1 cellular context compared by ENCODE assay signal in the genomic region with DNA sequence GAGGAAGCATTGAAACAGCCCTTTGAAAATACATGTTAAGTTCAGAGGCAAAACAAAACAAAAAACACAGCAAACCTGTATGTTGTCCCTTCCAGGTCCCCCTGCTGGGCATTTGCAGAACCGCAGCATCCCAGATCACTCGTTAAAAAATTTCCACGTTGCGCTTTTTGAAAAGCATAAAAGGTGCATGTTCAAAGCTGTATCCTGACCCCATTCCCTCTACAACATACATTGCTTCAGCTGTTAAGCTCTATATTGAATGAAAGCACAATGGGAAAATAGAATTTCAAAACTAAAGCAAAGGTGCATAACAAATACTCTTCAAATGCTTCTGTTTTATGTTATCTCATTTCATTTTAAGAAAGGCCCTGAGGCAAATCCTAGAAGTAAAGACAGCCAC.
TF ChIP-seq lines count a peak whose summit lies in the region.

No MANE protein-coding gene starts in this region.

TF ChIP-seq in WTC11, 78 proteins besides CTCF, POLR2A, EP300 and RAD21 (continued from another document):
- TF ChIP-seq, protein P1, sequence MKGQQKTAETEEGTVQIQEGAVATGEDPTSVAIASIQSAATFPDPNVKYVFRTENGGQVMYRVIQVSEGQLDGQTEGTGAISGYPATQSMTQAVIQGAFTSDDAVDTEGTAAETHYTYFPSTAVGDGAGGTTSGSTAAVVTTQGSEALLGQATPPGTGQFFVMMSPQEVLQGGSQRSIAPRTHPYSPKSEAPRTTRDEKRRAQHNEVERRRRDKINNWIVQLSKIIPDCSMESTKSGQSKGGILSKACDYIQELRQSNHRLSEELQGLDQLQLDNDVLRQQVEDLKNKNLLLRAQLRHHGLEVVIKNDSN (CRISPR knock-in tag; IDR thresholded peaks at IDR 0.05) = no peak
- no peak for TF ChIP-seq STAT6 (CRISPR knock-in tag; conservative IDR thresholded peaks at IDR 0.05; ENCODE audit: low read depth)
